In the genomic region with DNA sequence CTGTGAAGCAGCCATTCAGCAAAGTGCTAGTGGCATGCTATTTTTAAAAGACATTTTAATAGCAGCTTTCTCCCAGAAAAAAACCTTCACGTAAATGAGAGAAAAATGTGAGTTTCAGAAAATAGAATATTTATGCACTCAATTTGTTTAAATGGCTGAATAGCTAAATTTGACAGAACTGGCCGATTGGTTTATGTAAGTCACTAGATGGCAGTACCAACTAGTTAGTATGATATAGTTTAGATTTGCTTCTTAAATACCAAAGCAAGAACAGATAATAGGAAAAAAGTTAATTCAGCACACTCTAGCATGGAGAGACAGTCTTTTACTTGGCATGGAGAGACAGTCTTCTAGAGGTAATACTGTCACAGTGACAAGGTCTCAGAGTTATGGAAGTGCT, we compare ENCODE assay signal across 9 cellular contexts.
A peak's percentile ranks its signal among the peaks of the same experiment; 100 is the strongest.
DNase-seq lines count a peak whose midpoint lies in the region; ATAC-seq, FAIRE-seq and TF ChIP-seq lines count a peak whose summit lies in the region.
"Had no signal": no experiment of that assay in that cellular context is flagged by ENCODE, and none has a peak within 500 bp of the region (broad histone marks: within the 10 kb centered on the region; RNA-seq: fewer than 3 reads in every experiment).

No MANE protein-coding gene starts in this region.

- H3K9me3 ChIP-seq in keratinocyte (ENCODE audit: control insufficient read depth, low read depth, low read length), result no peaks in the 10 kb centered on the region

- FAIRE-seq in HTR-8/SVneo (lab: Jason Lieb, UNC), result no peak
- peak; percentile 13 for FAIRE-seq in keratinocyte (lab: Jason Lieb, UNC)

- DNase-seq in COR-L47 (lab: John Stamatoyannopoulos, UW), result peak; percentile 1
- DNase-seq in HTR-8/SVneo (ENCODE audit: insufficient read length, low spot score), result peak; percentile 2
- DNase-seq in SW480 (ENCODE audit: low spot score), result peak; percentile 13
- no peak for DNase-seq in keratinocyte (ENCODE audit: low read depth, low spot score)
- DNase-seq in NCI-H524 (lab: John Stamatoyannopoulos, UW), result no peak
- no peak for DNase-seq in GM19238 (ENCODE audit: insufficient read length, low spot score)
- DNase-seq in T-helper 1 cell, result no peak
- DNase-seq: NCI-H774 had no signal

- no peaks in the 10 kb centered on the region for H3K79me2 ChIP-seq in keratinocyte (ENCODE audit: control insufficient read depth, insufficient read depth, low read length)

- dilution Hi-C loops in keratinocyte (cut with MboI; ENCODE audit: extremely low pct_ligation_motif_present, low sequenced_read_pairs), result no loop called here

- no peak overlapping the region for H3K27ac ChIP-seq in keratinocyte (ENCODE audit: control insufficient read depth, insufficient read depth, low read length)

- H4K20me1 ChIP-seq in keratinocyte (ENCODE audit: control insufficient read depth, extremely low read depth, insufficient read depth, low read length), result no peaks in the 10 kb centered on the region

- H2AFZ ChIP-seq in keratinocyte (ENCODE audit: control insufficient read depth, low read length), result no peak overlapping the region

- H3K27me3 ChIP-seq in keratinocyte (ENCODE audit: control insufficient read depth, extremely low read depth, insufficient read depth, low read length), result no peaks in the 10 kb centered on the region

- ATAC-seq in GM21786 (IDR thresholded peaks at IDR 0.05; ENCODE audit: unreplicated experiment), result no peak

- peak in 1 of 3 experiments; percentile 8 for TF ChIP-seq CTCF in keratinocyte (optimal IDR thresholded peaks at IDR 0.05 in 1 of 3, IDR thresholded peaks at IDR 0.05 in 1 of 3, conservative IDR thresholded peaks at IDR 0.05 in 1 of 3; ENCODE audit: extremely low read depth in 1 of 3, insufficient read depth in 2 of 3, low read length in 3 of 3)

- no peaks in the 10 kb centered on the region for H3K36me3 ChIP-seq in keratinocyte (ENCODE audit: control insufficient read depth in 2 of 2, extremely low read depth in 1 of 2, insufficient read depth in 2 of 2, low read length in 2 of 2)

- no peaks in the 10 kb centered on the region for H3K9me1 ChIP-seq in keratinocyte (ENCODE audit: control insufficient read depth, extremely low read depth, insufficient read depth, low read length)

- H3K9ac ChIP-seq in keratinocyte (ENCODE audit: control insufficient read depth, extremely low read depth, insufficient read depth, low read length), result no peak overlapping the region

- H3K4me1 ChIP-seq in keratinocyte (ENCODE audit: control insufficient read depth, extremely low read depth, insufficient read depth, low read length), result peaks cover 3% of the 10 kb centered on the region

- no peak overlapping the region for H3K4me2 ChIP-seq in keratinocyte (ENCODE audit: control insufficient read depth, extremely low read depth, insufficient read depth, low read depth, low read length)

- H3K4me3 ChIP-seq in keratinocyte (ENCODE audit: control insufficient read depth in 2 of 3, extremely low read depth in 1 of 3, insufficient read depth in 2 of 3, low read depth in 1 of 3, low read length in 3 of 3), result no peak overlapping the region

Comparison
In these comparisons a context has a peak if more than half of its experiments do, and no peak if none do; other contexts are left out.
1. DNase-seq: peak in COR-L47 (single experiment), HTR-8/SVneo (single experiment) and SW480 (single experiment); none in keratinocyte (single experiment), NCI-H524 (0 of 2), GM19238 (single experiment) and T-helper 1 cell (0 of 5).